Comparison of ENCODE assay signal across 8 cellular contexts in the genomic region with DNA sequence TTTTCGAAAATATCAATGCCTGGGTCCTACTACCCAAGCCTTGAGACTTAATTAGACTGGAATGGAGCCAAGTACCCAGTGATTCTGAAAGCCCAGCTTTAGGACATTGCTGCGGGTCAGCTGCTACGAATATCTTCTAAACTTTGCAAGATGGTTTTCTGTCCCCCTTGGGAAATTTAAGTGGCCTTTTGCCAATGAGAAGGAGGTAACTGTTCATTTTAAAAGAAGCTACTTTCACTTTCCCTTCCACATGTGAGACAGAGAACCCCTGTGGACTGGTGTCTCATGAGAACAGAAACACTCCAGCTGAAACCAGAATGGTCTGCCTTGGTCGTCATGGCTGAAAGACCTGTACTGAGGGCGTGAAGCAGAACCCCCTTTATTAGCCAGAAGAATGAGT.
DNase-seq lines count a peak whose midpoint lies in the region; ATAC-seq and TF ChIP-seq lines count a peak whose summit lies in the region.

No MANE protein-coding gene starts in this region.

- TF ChIP-seq CTCF in tibial nerve (IDR thresholded peaks at IDR 0.05), result no peak

- peak overlapping the region; percentile 84 for H3K27ac Mint-ChIP-seq in activated naive CD8-positive, alpha-beta T cell treated with anti-CD3 and anti-CD28 coated beads for 36 hours

- peak; percentile 44 for DNase-seq in NCI-H82 (lab: John Stamatoyannopoulos, UW)
- no peak for DNase-seq in NCI-H82 treated with DMSO at 0.1 percent for 48 hours (lab: John Stamatoyannopoulos, UW; ENCODE audit: unreplicated experiment)
- peak; percentile 36 for DNase-seq in Jurkat, Clone E6-1 (ENCODE audit: low read depth, low spot score)
- peak; percentile 24 for DNase-seq in activated naive CD8-positive, alpha-beta T cell treated with anti-CD3 and anti-CD28 coated beads for 36 hours
- DNase-seq in pons (ENCODE audit: low spot score), result peak; percentile 50
- DNase-seq in tibial nerve (ENCODE audit: low spot score in 2 of 2), result no peak
- no peak for DNase-seq in ACHN

- peaks cover 0 to 12% (median 5%) of the 10 kb centered on the region in 4 donors for H3K4me1 ChIP-seq in tibial nerve

- peaks cover 4% of the 10 kb centered on the region for H3K9me3 Mint-ChIP-seq in activated naive CD8-positive, alpha-beta T cell treated with anti-CD3 and anti-CD28 coated beads for 36 hours

- 50 to 54% methylated on average over 5 of the region's 5 CpGs for WGBS in tibial nerve, 2 donors

- H3K4me3 Mint-ChIP-seq in activated naive CD8-positive, alpha-beta T cell treated with anti-CD3 and anti-CD28 coated beads for 36 hours, result peak overlapping the region; percentile 50

- H3K36me3 Mint-ChIP-seq in activated naive CD8-positive, alpha-beta T cell treated with anti-CD3 and anti-CD28 coated beads for 36 hours, result peaks cover 3% of the 10 kb centered on the region

- no peaks in the 10 kb centered on the region for H3K27me3 ChIP-seq in tibial nerve

- no peaks in the 10 kb centered on the region for H3K27me3 Mint-ChIP-seq in activated naive CD8-positive, alpha-beta T cell treated with anti-CD3 and anti-CD28 coated beads for 36 hours

- H3K36me3 ChIP-seq in tibial nerve, result no peaks in the 10 kb centered on the region

- no peak for TF ChIP-seq POLR2A in tibial nerve (IDR thresholded peaks at IDR 0.05)

- H3K27ac ChIP-seq in tibial nerve, result no peak overlapping the region

- H3K9me3 ChIP-seq in tibial nerve, result no peaks in the 10 kb centered on the region

- H3K4me1 Mint-ChIP-seq in activated naive CD8-positive, alpha-beta T cell treated with anti-CD3 and anti-CD28 coated beads for 36 hours, result peaks cover 39% of the 10 kb centered on the region

- no peak for TF ChIP-seq EP300 in tibial nerve (IDR thresholded peaks at IDR 0.05)

- in situ Hi-C loops in ACHN (cut with HindIII; ENCODE audit: low pct_ligation_motif_present, low pct_unique_long_range_greater_than_20kb, low sequenced_read_pairs), result no loop called here

- H3K4me3 ChIP-seq in Jurkat, Clone E6-1 (ENCODE audit: low read length), result no peak overlapping the region
- H3K4me3 ChIP-seq in tibial nerve, result no peak overlapping the region

- peak; percentile 85 for ATAC-seq in GM21528 (IDR thresholded peaks at IDR 0.05; ENCODE audit: low FRiP score, unreplicated experiment)

Comparison
In these comparisons a context has a peak if more than half of its experiments do, and no peak if none do; other contexts are left out.
1. DNase-seq: peak in NCI-H82 (single experiment), Jurkat, Clone E6-1 (single experiment), activated naive CD8-positive, alpha-beta T cell treated with anti-CD3 and anti-CD28 coated beads for 36 hours (single experiment) and pons (single experiment); none in NCI-H82 treated with DMSO at 0.1 percent for 48 hours (single experiment), tibial nerve (0 of 2) and ACHN (single experiment).